Comparison of ENCODE assay signal across 22 cellular contexts in genomic region chr13:60412909-60413616, GRCh38.
"Had no signal": no experiment of that assay in that cellular context is flagged by ENCODE, and none has a peak within 500 bp of the region (broad histone marks: within the 10 kb centered on the region; RNA-seq: fewer than 3 reads in every experiment).

No MANE protein-coding gene starts in this region.

- ATAC-seq: heart right ventricle, natural killer cell, sciatic nerve had no signal

- H3K4me3 ChIP-seq: colonic mucosa, esophagus muscularis mucosa, heart right ventricle, lung, prostate gland, right atrium auricular region, smooth muscle cell, stomach, thyroid gland, vagina had no signal

- H3K4me1 ChIP-seq: colonic mucosa, prostate gland had no signal

- H3K36me3 ChIP-seq: colonic mucosa, esophagus muscularis mucosa, heart right ventricle, prostate gland, right atrium auricular region, stomach, thyroid gland, vagina had no signal

- H3K27me3 ChIP-seq: colonic mucosa, esophagus muscularis mucosa, heart right ventricle, right atrium auricular region, stomach, thyroid gland, vagina had no signal

- DNase-seq: colonic mucosa; effector memory CD4-positive, alpha-beta T cell; foreskin melanocyte; glutamatergic neuron; heart right ventricle; hippocampal formation; natural killer cell; stimulated activated CD4-positive, alpha-beta T cell treated with anti-CD3 and anti-CD28 coated beads, Interleukin-12 subunit alpha, Interleukin-12 subunit beta, amount 100 ng/mL, for 4 hours; stimulated activated CD4-positive, alpha-beta T cell treated with anti-CD3 and anti-CD28 coated beads, Interleukin-1b, Interleukin-23, amount 100 ng/mL, for 48 hours; stimulated activated CD4-positive, alpha-beta T cell treated with anti-CD3 and anti-CD28 coated beads, Interleukin-4, amount 100 ng/mL, for 1 hour; stimulated activated CD8-positive, alpha-beta memory T cell treated with anti-CD3 and anti-CD28 coated beads, Interleukin-4, amount 100 ng/mL, for 48 hours; stimulated activated naive CD4-positive, alpha-beta T cell; stomach; thyroid gland; trophoblast cell had no signal

- H3K27ac ChIP-seq: colonic mucosa, esophagus muscularis mucosa, heart right ventricle, prostate gland, right atrium auricular region, thyroid gland, vagina had no signal

- H3K9me3 ChIP-seq: colonic mucosa, esophagus muscularis mucosa, heart right ventricle, prostate gland, right atrium auricular region, stomach, thyroid gland, vagina had no signal
